ENCODE assay signal across 1 cellular context in the genomic region with DNA sequence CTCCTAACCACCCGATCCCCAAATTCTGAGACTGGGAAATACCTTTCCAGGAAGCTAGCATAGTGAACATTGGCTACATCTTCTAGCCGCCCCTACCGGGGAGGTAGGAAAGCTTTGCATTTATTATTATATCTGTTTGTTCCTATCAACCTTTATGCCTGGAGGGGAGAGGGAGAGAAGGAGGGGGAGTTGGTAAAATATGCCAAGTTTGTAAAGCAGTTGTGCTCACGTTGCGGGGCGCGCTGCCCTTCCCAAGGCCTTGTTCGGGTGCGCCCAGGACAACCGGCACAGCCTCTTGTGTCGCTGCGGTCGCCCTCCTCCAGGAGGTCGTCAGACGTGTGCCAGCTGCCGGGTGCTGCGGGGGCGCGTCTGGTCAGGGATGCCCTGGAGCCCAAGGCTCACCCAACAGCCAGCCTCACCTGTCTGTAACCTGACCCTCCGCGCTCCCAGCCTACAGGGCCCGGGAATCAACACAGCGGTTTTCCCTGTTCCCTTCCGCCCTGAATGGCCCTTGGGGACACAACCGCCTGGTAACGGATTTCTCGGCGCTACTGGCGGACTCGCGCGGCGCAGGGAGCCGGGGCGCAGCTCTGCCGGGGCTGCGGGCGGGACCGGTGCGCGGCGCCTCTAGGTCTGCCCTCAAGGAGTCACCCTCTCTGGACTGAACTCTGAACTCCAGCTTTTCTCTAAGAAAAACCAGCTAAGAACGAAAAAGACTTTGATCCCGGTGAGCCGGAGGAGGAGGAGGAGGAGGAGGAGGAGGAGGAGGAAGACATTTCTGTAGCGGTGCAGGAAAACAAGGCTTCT.
TF ChIP-seq lines count a peak whose summit lies in the region.

No MANE protein-coding gene starts in this region.

TF ChIP-seq in H1, 55 proteins besides CTCF, POLR2A, EP300 and RAD21 (continued from another document):
- TF ChIP-seq RBBP5 (IDR thresholded peaks at IDR 0.05; ENCODE audit: borderline replicate concordance, low read depth, low read length) (peak; percentile 84), MAX (IDR thresholded peaks at IDR 0.05) (peak; percentile 26; the same call in 1 of the 2 replicates), EZH2 (IDR thresholded peaks at IDR 0.05; ENCODE audit: low read depth, low read length, severe bottlenecking) (no peak), CHD7 (IDR thresholded peaks at IDR 0.05; ENCODE audit: insufficient replicate concordance, low read length) (no peak), TAF1 (IDR thresholded peaks at IDR 0.05; ENCODE audit: low read depth, low read length) (peak; percentile 44; the same call in 1 of the 2 replicates), SRF (IDR thresholded peaks at IDR 0.05; ENCODE audit: low read depth, low read length) (no peak), TCF12 (IDR thresholded peaks at IDR 0.05; ENCODE audit: low read depth, low read length) (0 out of 2 replicates have a peak, but pooled peaks have one; percentile 31), KDM5A (IDR thresholded peaks at IDR 0.05; ENCODE audit: low read length) (no peak), KDM4A (IDR thresholded peaks at IDR 0.05; ENCODE audit: low read depth, low read length, severe bottlenecking) (peak; percentile 45), NANOG (IDR thresholded peaks at IDR 0.05; ENCODE audit: insufficient read depth, low read depth, low read length, poor library complexity, severe bottlenecking) (no peak), SIRT6 (IDR thresholded peaks at IDR 0.05; ENCODE audit: low read length) (no peak), RFX5 (IDR thresholded peaks at IDR 0.05; ENCODE audit: borderline replicate concordance, low read depth, low read length) (no peak), CTBP2 (IDR thresholded peaks at IDR 0.05; ENCODE audit: borderline replicate concordance, insufficient read depth, insufficient read length, low read length) (no peak), TBP (IDR thresholded peaks at IDR 0.05; ENCODE audit: low read depth, low read length) (0 out of 2 replicates have a peak, but pooled peaks have one; percentile 18), HDAC2 (IDR thresholded peaks at IDR 0.05; ENCODE audit: borderline replicate concordance in 1 of 2, low read depth in 2 of 2, low read length in 2 of 2) (peak; percentile 92 to 96; a peak in 3 of 4 replicates), PHF8 (conservative IDR thresholded peaks at IDR 0.05; ENCODE audit: low read depth, low read length) (0 out of 2 replicates have a peak, but pooled peaks have one; percentile 24), GTF2F1 (IDR thresholded peaks at IDR 0.05; ENCODE audit: borderline replicate concordance, low read depth, low read length) (no peak), KDM1A (IDR thresholded peaks at IDR 0.05; ENCODE audit: borderline replicate concordance, low read length) (peak; percentile 97)
